9 cellular contexts compared by ENCODE assay signal in the genomic region with DNA sequence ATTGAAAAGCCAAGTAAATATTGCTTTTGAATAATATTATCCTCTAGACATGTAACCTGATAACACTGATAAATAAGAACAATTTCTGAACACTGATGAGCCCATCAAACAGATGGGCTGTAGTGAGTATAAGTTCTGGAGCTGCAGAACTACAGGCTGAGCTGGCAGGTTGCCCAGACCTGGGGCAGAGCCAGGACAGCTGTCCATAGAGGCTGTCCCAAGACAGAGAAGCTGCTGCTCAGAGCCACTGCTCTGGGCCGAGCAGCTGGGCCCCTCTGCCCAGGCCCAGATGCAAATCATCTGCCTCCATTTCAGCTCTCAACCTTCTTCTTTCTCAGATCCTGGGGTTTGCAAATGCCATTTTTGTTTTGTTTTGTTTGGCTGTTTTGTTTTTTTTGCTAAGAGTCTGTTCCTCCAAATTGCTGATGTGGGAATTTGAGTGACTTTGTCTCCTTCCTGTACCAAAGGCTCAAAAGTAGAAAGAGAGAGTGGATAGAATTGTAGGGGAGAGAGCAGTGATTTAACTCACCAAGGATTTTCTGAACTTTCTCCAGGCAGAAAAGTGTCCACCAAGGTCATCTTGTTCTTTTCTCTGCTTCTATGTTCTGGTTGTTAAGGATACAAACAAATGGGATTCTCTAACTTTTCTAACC. TPM values are rescaled to one million over a fixed set of nuclear protein-coding genes. Genes with fewer than 3 reads are reported as not detected.
DNase-seq lines count a peak whose midpoint lies in the region; ATAC-seq and TF ChIP-seq lines count a peak whose summit lies in the region.
"Had no signal": no experiment of that assay in that cellular context is flagged by ENCODE, and none has a peak within 500 bp of the region (broad histone marks: within the 10 kb centered on the region; RNA-seq: fewer than 3 reads in every experiment).

No MANE protein-coding gene starts in this region.

- H3K27ac Mint-ChIP-seq in activated naive CD4-positive, alpha-beta T cell treated with anti-CD3 and anti-CD28 coated beads, Interleukin-2, amount 50 U/mL, for 24 hours, result peak overlapping the region; percentile 91

- H3K36me3 ChIP-seq in sigmoid colon, result no peaks in the 10 kb centered on the region

- TF ChIP-seq CTCF in foreskin fibroblast (IDR thresholded peaks at IDR 0.05; ENCODE audit: low read depth, low read length) (no peak), sigmoid colon (IDR thresholded peaks at IDR 0.05) (no peak), GM10248 (IDR thresholded peaks at IDR 0.05; ENCODE audit: control extremely low read depth, extremely low read depth, low read depth, missing control alignments) (no peak)

- DNase-seq in activated naive CD4-positive, alpha-beta T cell treated with Interleukin-2 at 50 U/mL for 16 hours, result no peak
- DNase-seq in OCI-M1 (lab: John Stamatoyannopoulos, UW) (peak; percentile 88), foreskin fibroblast (peak; percentile 8 to 47), sigmoid colon (peak; percentile 88), GM10248 (ENCODE audit: extremely low spot score) (no peak)
- DNase-seq in activated CD4-positive, alpha-beta T cell treated with anti-CD3 and anti-CD28 coated beads for 4 hours, result no peak

- H3K36me3 Mint-ChIP-seq in activated naive CD4-positive, alpha-beta T cell treated with anti-CD3 and anti-CD28 coated beads, Interleukin-2, amount 50 U/mL, for 24 hours, result peaks cover 6% of the 10 kb centered on the region

- no peak for ATAC-seq in HG03432 (IDR thresholded peaks at IDR 0.05; ENCODE audit: unreplicated experiment)

- POLR2A ChIA-PET in GM10248 (lab: Yijun Ruan, JAX), result no interaction called here

- TF ChIP-seq EP300 in sigmoid colon (IDR thresholded peaks at IDR 0.05), result no peak

- no peaks in the 10 kb centered on the region for H3K27me3 ChIP-seq in sigmoid colon

- H3K9me3 ChIP-seq in sigmoid colon, result no peaks in the 10 kb centered on the region

- H3K27ac ChIP-seq in sigmoid colon, result no peak overlapping the region

- TF ChIP-seq POLR2A in sigmoid colon (IDR thresholded peaks at IDR 0.05), result no peak

- H3K4me1 ChIP-seq in sigmoid colon, result peaks cover 0 to 8% (median 0%) of the 10 kb centered on the region in 4 donors

- no peaks in the 10 kb centered on the region for H3K27me3 Mint-ChIP-seq in activated naive CD4-positive, alpha-beta T cell treated with anti-CD3 and anti-CD28 coated beads, Interleukin-2, amount 50 U/mL, for 24 hours

- intact Hi-C loops in sigmoid colon (cut with DNase I), result no loop called here

- peaks cover 86% of the 10 kb centered on the region for H3K4me1 Mint-ChIP-seq in activated naive CD4-positive, alpha-beta T cell treated with anti-CD3 and anti-CD28 coated beads, Interleukin-2, amount 50 U/mL, for 24 hours

- WGBS in sigmoid colon, 2 donors, result 11 to 39% methylated on average over 1 of the region's 1 CpG

- no peaks in the 10 kb centered on the region for H3K9me3 Mint-ChIP-seq in activated naive CD4-positive, alpha-beta T cell treated with anti-CD3 and anti-CD28 coated beads, Interleukin-2, amount 50 U/mL, for 24 hours

- CTCF ChIA-PET in GM10248 (lab: Yijun Ruan, JAX), result interaction anchor here (0.6 to 7.3 kb wide), 5 partner anchors 79 to 395 kb away, joined by 3 to 60 read pairs (median 4); no protein-coding TSS in a partner anchor

- H3K4me3 ChIP-seq in foreskin fibroblast (ENCODE audit: low read depth in 1 of 2, low read length in 2 of 2), result no peak overlapping the region
- no peak overlapping the region for H3K4me3 ChIP-seq in sigmoid colon

- H3K4me3 Mint-ChIP-seq in activated naive CD4-positive, alpha-beta T cell treated with anti-CD3 and anti-CD28 coated beads, Interleukin-2, amount 50 U/mL, for 24 hours, result peak overlapping the region; percentile 16

RNA-seq across cellular contexts. Expression of a gene that starts 4.0 kb away (rescaled TPM):
- total RNA-seq in sigmoid colon, result 1 to 10 TPM in 2 of 4 donors, under 1 TPM in 2; 0.83 to 2.9 (median 1.4) TPM
- 10 to 100 TPM in 1 of 3 donors, 1 to 10 TPM in 1, under 1 TPM in 1; 0.23 to 10.3 (median 3.0) TPM for polyA plus RNA-seq in sigmoid colon
- total RNA-seq: kidney epithelial cell had no signal

RNA-seq across cellular contexts. Expression of a gene that starts 31.2 kb away (rescaled TPM):
- not detected for total RNA-seq in sigmoid colon
- polyA plus RNA-seq in sigmoid colon, result not detected
- total RNA-seq: kidney epithelial cell had no signal

Comparison
In these comparisons a context has a peak if more than half of its experiments do, and no peak if none do; other contexts are left out.
1. DNase-seq: peak in OCI-M1 (single experiment), foreskin fibroblast (2 of 2) and sigmoid colon (single experiment); none in activated naive CD4-positive, alpha-beta T cell treated with Interleukin-2 at 50 U/mL for 16 hours (single experiment), GM10248 (single experiment) and activated CD4-positive, alpha-beta T cell treated with anti-CD3 and anti-CD28 coated beads for 4 hours (0 of 2).